ENCODE assay signal across 1 cellular context in genomic region chr1:86085741-86086411, GRCh38.
TF ChIP-seq lines count a peak whose summit lies in the region.

No MANE protein-coding gene starts in this region.

TF ChIP-seq in GM23338, 12 proteins besides CTCF, POLR2A, EP300 and RAD21 (continued from another document):
- TF ChIP-seq EZH2phosphoT487 (IDR thresholded peaks at IDR 0.05; ENCODE audit: unreplicated experiment) (no peak), ZNF331 (CRISPR knock-in tag; IDR thresholded peaks at IDR 0.05; ENCODE audit: low read depth) (no peak), JUNB (IDR thresholded peaks at IDR 0.05; ENCODE audit: unreplicated experiment) (no peak), REST (IDR thresholded peaks at IDR 0.05; ENCODE audit: unreplicated experiment) (no peak), NANOG (IDR thresholded peaks at IDR 0.05; ENCODE audit: borderline replicate concordance) (no peak), ZNF462 (CRISPR knock-in tag; IDR thresholded peaks at IDR 0.05) (no peak), STAT1 (IDR thresholded peaks at IDR 0.05; ENCODE audit: unreplicated experiment) (no peak), ZNF114 (CRISPR knock-in tag; IDR thresholded peaks at IDR 0.05) (no peak), CREB1 (CRISPR knock-in tag; IDR thresholded peaks at IDR 0.05; ENCODE audit: low read depth) (no peak), ETS1 (IDR thresholded peaks at IDR 0.05) (no peak), EZH2 (IDR thresholded peaks at IDR 0.05; ENCODE audit: low read depth, unreplicated experiment) (no peak)
